ENCODE assay signal across 29 cellular contexts in the genomic region with DNA sequence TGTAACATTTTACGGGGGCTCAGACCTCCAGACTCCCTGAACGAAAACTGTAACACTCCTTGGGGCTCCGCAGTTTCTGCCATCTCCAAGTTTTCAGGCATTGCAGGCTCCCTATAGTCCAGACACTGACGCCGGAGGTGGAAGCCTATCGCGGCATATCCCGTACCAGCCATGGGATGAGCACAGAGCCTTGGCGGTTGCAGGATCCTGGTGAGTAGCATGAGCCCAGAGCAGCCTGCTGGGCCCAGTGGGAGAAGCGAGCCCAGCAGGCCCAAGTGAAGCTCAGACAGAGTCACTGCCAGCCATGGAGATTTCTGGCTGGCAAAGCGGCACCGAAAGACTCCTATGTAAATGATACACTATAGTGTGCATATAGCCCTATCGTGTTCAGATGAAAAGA.
"Had no signal": no experiment of that assay in that cellular context is flagged by ENCODE, and none has a peak within 500 bp of the region (broad histone marks: within the 10 kb centered on the region; RNA-seq: fewer than 3 reads in every experiment).

No MANE protein-coding gene starts in this region.

- H3K36me3 ChIP-seq: brain microvascular endothelial cell, WERI-Rb-1 had no signal

- H3K27me3 ChIP-seq: brain microvascular endothelial cell, dorsolateral prefrontal cortex had no signal

- H3K27ac ChIP-seq: brain microvascular endothelial cell, coronary artery, dorsolateral prefrontal cortex, WERI-Rb-1 had no signal

- FAIRE-seq: astrocyte, bronchial epithelial cell, frontal cortex had no signal

- ATAC-seq: activated CD4-positive, CD25-positive, alpha-beta regulatory T cell treated with anti-CD3 and anti-CD28 coated beads, Interleukin-2, amount 50 U/mL, for 24 hours; activated CD8-positive, alpha-beta T cell treated with anti-CD3 and anti-CD28 coated beads for 36 hours; activated T-cell treated with anti-CD3 and anti-CD28 coated beads, Interleukin-2, amount 50 U/mL, for 4 hours; activated T-helper 17 cell treated with anti-CD3 and anti-CD28 coated beads, Interleukin-2, amount 50 U/mL, for 72 hours; esophagus mucosa; T-helper 17 cell had no signal

- DNase-seq: activated B cell treated with CpG ODN at 0.5 μM for 24 hours; activated CD4-positive, alpha-beta T cell treated with anti-CD3 and anti-CD28 coated beads for 48 hours; activated CD4-positive, alpha-beta T cell treated with anti-CD3 and anti-CD28 coated beads, Interleukin-2, amount 50 U/mL, for 1 hour; activated CD4-positive, alpha-beta T cell treated with anti-CD3 and anti-CD28 coated beads, Interleukin-2, amount 50 U/mL, for 48 hours; activated CD8-positive, alpha-beta memory T cell treated with anti-CD3 and anti-CD28 coated beads for 24 hours; activated CD8-positive, alpha-beta T cell treated with anti-CD3 and anti-CD28 coated beads for 36 hours; activated effector memory CD4-positive, alpha-beta T cell treated with Interleukin-2 at 50 U/mL for 16 hours; activated gamma-delta T cell treated with Interleukin-2 at 50 U/mL for 16 hours; activated naive CD4-positive, alpha-beta T cell treated with anti-CD3 and anti-CD28 coated beads, Interleukin-2, amount 50 U/mL, for 16 hours; activated naive CD4-positive, alpha-beta T cell treated with Interleukin-2 at 50 U/mL for 16 hours; activated T-cell treated with anti-CD3 and anti-CD28 coated beads, Interleukin-2, amount 50 U/mL, for 4 hours; amniotic stem cell; anterior cingulate cortex; brain microvascular endothelial cell; dorsolateral prefrontal cortex; effector memory CD4-positive, alpha-beta T cell; endodermal cell; foreskin fibroblast; head of caudate nucleus; T-helper 17 cell; T1000; WERI-Rb-1 had no signal

- H3K4me3 ChIP-seq: coronary artery, dorsolateral prefrontal cortex had no signal
